10 cellular contexts compared by ENCODE assay signal in the genomic region with DNA sequence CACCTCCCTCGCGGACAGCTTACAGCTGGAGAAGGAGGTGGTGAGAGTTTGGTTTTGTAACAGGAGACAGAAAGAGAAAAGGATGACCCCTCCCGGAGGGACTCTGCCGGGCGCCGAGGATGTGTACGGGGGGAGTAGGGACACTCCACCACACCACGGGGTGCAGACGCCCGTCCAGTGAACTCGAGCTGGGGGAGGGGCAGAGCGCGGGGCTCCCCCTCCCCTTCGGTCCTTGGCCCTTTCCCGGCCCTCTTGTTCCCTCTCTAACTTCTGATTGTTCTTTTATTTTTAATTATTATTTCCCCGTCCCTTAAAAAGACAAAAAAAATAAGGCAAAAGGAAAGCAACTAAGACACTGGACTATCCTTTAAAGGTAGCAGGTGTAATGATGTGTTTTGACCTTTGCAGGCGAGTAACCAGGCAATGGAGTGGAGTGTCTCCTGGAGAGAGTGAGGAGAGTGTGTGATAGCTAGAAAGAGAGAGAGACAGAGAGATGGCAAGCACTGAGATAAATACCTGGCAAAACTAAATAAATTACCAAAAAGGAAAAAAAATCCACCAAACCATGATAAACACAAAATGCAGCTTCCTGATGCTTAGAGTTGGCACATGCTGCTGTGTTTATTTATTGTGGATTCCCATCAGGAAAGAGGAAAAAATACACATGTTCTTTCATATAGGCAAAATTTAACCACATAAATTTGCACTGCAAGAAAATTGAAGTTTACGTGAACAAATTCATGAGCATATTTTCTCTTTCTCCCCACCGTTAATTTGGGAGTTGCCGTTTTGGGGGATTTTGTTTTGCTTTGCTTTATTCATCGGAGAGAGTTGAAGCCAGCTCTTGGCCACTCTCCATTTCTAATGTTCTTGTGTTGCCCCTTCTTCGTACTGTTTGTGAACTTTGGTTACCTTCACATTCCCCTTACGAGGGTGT. TPM values are rescaled to one million over a fixed set of nuclear protein-coding genes. Genes with fewer than 3 reads are reported as not detected.
DNase-seq lines count a peak whose midpoint lies in the region; ATAC-seq, FAIRE-seq and TF ChIP-seq lines count a peak whose summit lies in the region.
"Had no signal": no experiment of that assay in that cellular context is flagged by ENCODE, and none has a peak within 500 bp of the region (broad histone marks: within the 10 kb centered on the region; RNA-seq: fewer than 3 reads in every experiment).

No MANE protein-coding gene starts in this region.

- H3K36me3 ChIP-seq in neural cell (ENCODE audit: insufficient read depth, low read length) (no peaks in the 10 kb centered on the region), testis (ENCODE audit: low read depth, missing control alignments) (no peaks in the 10 kb centered on the region)

- H3K9me2 ChIP-seq in neural cell (ENCODE audit: insufficient read depth, low read length), result no peaks in the 10 kb centered on the region

- DNase-seq in D721Med (ENCODE audit: insufficient read length, low spot score) (no peak), caudate nucleus (lab: John Stamatoyannopoulos, UW) (peak in 35 of 61 donors; percentile 9 to 83 (median 55)), NCI-H2171 (lab: John Stamatoyannopoulos, UW) (no peak), testis (no peak)
- no peak for DNase-seq in Jurkat, Clone E6-1 (ENCODE audit: low read depth, low spot score)

- peak; percentile 38 for FAIRE-seq in D721Med (lab: Jason Lieb, UNC)

- peaks cover 16% of the 10 kb centered on the region for H3K27me3 ChIP-seq in neural cell (ENCODE audit: insufficient read depth, low read depth, low read length)
- no peaks in the 10 kb centered on the region for H3K27me3 ChIP-seq in testis

- H3K4me2 ChIP-seq in neural cell (ENCODE audit: low read length), result peak overlapping the region; percentile 76

- no peaks in the 10 kb centered on the region for H3K9me3 ChIP-seq in neural cell (ENCODE audit: low read length)
- H3K9me3 ChIP-seq in testis, result no peaks in the 10 kb centered on the region

- no peak for TF ChIP-seq POLR2A in testis (IDR thresholded peaks at IDR 0.05)

- no peak for TF ChIP-seq EP300 in neural cell (conservative IDR thresholded peaks at IDR 0.05; ENCODE audit: poor library complexity, severe bottlenecking)

- intact Hi-C loops in testis (cut with DNase I; ENCODE audit: low total_unique reads), result no loop called here

- TF ChIP-seq CTCF in D721Med (IDR thresholded peaks at IDR 0.05; ENCODE audit: insufficient read depth, missing control alignments) (no peak), neural cell (IDR thresholded peaks at IDR 0.05; ENCODE audit: poor library complexity, severe bottlenecking) (no peak), testis (IDR thresholded peaks at IDR 0.05) (no peak)

- no peak overlapping the region for H2AFZ ChIP-seq in neural cell (ENCODE audit: low read depth, low read length)

- 6 to 7% methylated on average over 23 of the region's 23 CpGs for WGBS in testis, 2 donors

- peak overlapping the region; percentile 60 for H3K4me3 ChIP-seq in Jurkat, Clone E6-1 (ENCODE audit: low read length)
- H3K4me3 ChIP-seq in neural cell (ENCODE audit: low read length), result peak overlapping the region; percentile 91
- H3K4me3 ChIP-seq in testis, result no peak overlapping the region

- H3F3A ChIP-seq in neural cell (ENCODE audit: insufficient read depth, low read length, poor library complexity, severe bottlenecking), result peaks cover 12% of the 10 kb centered on the region

- ATAC-seq in GM19324 (IDR thresholded peaks at IDR 0.05; ENCODE audit: low FRiP score, unreplicated experiment), result no peak

- H3K9ac ChIP-seq in neural cell (ENCODE audit: low read length), result peak overlapping the region; percentile 95

- peaks cover 32% of the 10 kb centered on the region for H3K4me1 ChIP-seq in testis

- peaks cover 60% of the 10 kb centered on the region for H3K79me2 ChIP-seq in neural cell (replicated peaks; ENCODE audit: insufficient read depth, low read length)

- no peak for TF ChIP-seq RAD21 in neural cell (conservative IDR thresholded peaks at IDR 0.05)

- H4K20me1 ChIP-seq in neural cell (ENCODE audit: insufficient read depth), result peaks cover 14% of the 10 kb centered on the region

- H3K27ac ChIP-seq in caudate nucleus (ENCODE audit: low read depth, low read length) (peak overlapping the region; percentile 90), neural cell (ENCODE audit: low read length) (peak overlapping the region; percentile 91), testis (no peak overlapping the region)

TF ChIP-seq in neural cell, 6 proteins besides CTCF, POLR2A, EP300 and RAD21:
- TF ChIP-seq TAF1 (IDR thresholded peaks at IDR 0.05; ENCODE audit: low read depth) (peak; percentile 69), EZH2 (IDR thresholded peaks at IDR 0.05; ENCODE audit: borderline replicate concordance, insufficient read depth, low read length, poor library complexity, severe bottlenecking) (no peak)

RNA-seq across cellular contexts. Expression of a gene that starts 1.9 kb away (rescaled TPM):
- polyA plus RNA-seq in Jurkat, Clone E6-1 (2012; ENCODE audit: insufficient read depth, insufficient read length), result 13.2 TPM
- 35.3 and 35.7 TPM in 2 replicates for polyA plus RNA-seq in neural cell
- 111 and 124 TPM in 2 replicates for polyA minus RNA-seq in neural cell
- total RNA-seq in testis, result under 1 TPM; 0.31 TPM
- 0.32 TPM for polyA plus RNA-seq in testis (ENCODE audit: insufficient read depth, low read depth, low replicate concordance)
- total RNA-seq: fibroblast of villous mesenchyme, renal cortical epithelial cell, subcutaneous adipose tissue had no signal

Comparison
In these comparisons a context has a peak if more than half of its experiments do, and no peak if none do; other contexts are left out.
1. DNase-seq: peak in caudate nucleus (35 of 61); none in D721Med (single experiment), Jurkat, Clone E6-1 (single experiment), NCI-H2171 (single experiment) and testis (single experiment).
2. H3K4me3 ChIP-seq: peak in Jurkat, Clone E6-1 (single experiment) and neural cell (single experiment); none in testis (0 of 2).
3. H3K27ac ChIP-seq: peak in caudate nucleus (single experiment) and neural cell (single experiment); none in testis (0 of 2).
4. RNA of a gene that starts 1.9 kb away (polyA plus RNA-seq): 35.3 to 35.7 TPM in neural cell; 0.32 TPM in testis (single experiment); every median in the first group is over 10 times any median in the second.